In genomic region chr1:165408518-165408917, GRCh38 we compare ENCODE assay signal across 8 cellular contexts. TPM values are rescaled to one million over a fixed set of nuclear protein-coding genes. Genes with fewer than 3 reads are reported as not detected.
DNase-seq lines count a peak whose midpoint lies in the region; ATAC-seq and TF ChIP-seq lines count a peak whose summit lies in the region.

No MANE protein-coding gene starts in this region.

- H4K5ac ChIP-seq in IMR-90 (ENCODE audit: low read depth, low read length), result no peak overlapping the region

- no peak overlapping the region for H3K27ac ChIP-seq in IMR-90 (ENCODE audit: insufficient read depth, low read length)
- no peak overlapping the region for H3K27ac ChIP-seq in left ventricle myocardium inferior (replicated peaks)
- H3K27ac ChIP-seq in CD8-positive, alpha-beta memory T cell (ENCODE audit: low read depth, low read length), result no peak overlapping the region

- WGBS in IMR-90 (ENCODE audit: extremely low coverage in 2 of 2, insufficient read length in 1 of 2), 2 experiments, result 34% methylated on average over 2 of the region's 6 CpGs; no CpG with 5 or more reads in 1 of the 2 experiments

- no peaks in the 10 kb centered on the region for H3K9me3 ChIP-seq in IMR-90 (ENCODE audit: control insufficient read depth, insufficient read depth, low read length)
- H3K9me3 ChIP-seq in left ventricle myocardium inferior (replicated peaks), result no peaks in the 10 kb centered on the region
- no peaks in the 10 kb centered on the region for H3K9me3 ChIP-seq in CD8-positive, alpha-beta memory T cell (ENCODE audit: low read length)

- no peak overlapping the region for H2BK5ac ChIP-seq in IMR-90 (ENCODE audit: low read depth, low read length, poor library complexity, severe bottlenecking)

- CTCF ChIA-PET in IMR-90 (lab: Yijun Ruan, JAX), result no interaction called here
- CTCF ChIA-PET in CD8-positive, alpha-beta memory T cell (lab: Charles Lee), result interaction anchor here (0.9 to 1.2 kb wide), 3 partner anchors 10 to 184 kb away, joined by 3 to 5 read pairs (median 4); no protein-coding TSS in a partner anchor

- no peak for TF ChIP-seq RAD21 in IMR-90 (IDR thresholded peaks at IDR 0.05; ENCODE audit: low read length)

- no peak overlapping the region for H2AFZ ChIP-seq in IMR-90 (replicated peaks; ENCODE audit: low read length, poor library complexity)

- no peak overlapping the region for H3K4ac ChIP-seq in IMR-90 (ENCODE audit: low read depth, low read length)

- no peak overlapping the region for H2AK5ac ChIP-seq in IMR-90 (ENCODE audit: low read depth, low read length)

- peaks cover 0 to 2% (median 0%) of the 10 kb centered on the region in 3 donors for H3K4me1 Mint-ChIP-seq in CD8-positive, alpha-beta memory T cell
- H3K4me1 Mint-ChIP-seq in mesothelial cell of epicardium, result no peaks in the 10 kb centered on the region

- no peak overlapping the region for H4K91ac ChIP-seq in IMR-90 (ENCODE audit: insufficient read depth, low read depth, low read length)

- H4K8ac ChIP-seq in IMR-90 (ENCODE audit: low read depth in 2 of 2, low read length in 2 of 2), result no peak overlapping the region

- TF ChIP-seq CTCF in IMR-90 (conservative IDR thresholded peaks at IDR 0.05; ENCODE audit: low read depth, low read length) (peak; percentile 19; the same call in 1 of the 2 replicates), left ventricle myocardium inferior (IDR thresholded peaks at IDR 0.05; ENCODE audit: borderline replicate concordance) (peak; percentile 61), mesothelial cell of epicardium (IDR thresholded peaks at IDR 0.05; ENCODE audit: unreplicated experiment) (no peak)

- H2AK9ac ChIP-seq in IMR-90 (replicated peaks; ENCODE audit: low read depth, low read length, poor library complexity), result no peak overlapping the region

- in situ Hi-C loops in IMR-90 (cut with MboI; ENCODE audit: low sequenced_read_pairs), result no loop called here

- H3K27ac Mint-ChIP-seq in CD8-positive, alpha-beta memory T cell, result no peak overlapping the region
- no peak overlapping the region for H3K27ac Mint-ChIP-seq in mesothelial cell of epicardium

- no peak overlapping the region for H2BK15ac ChIP-seq in IMR-90 (ENCODE audit: low read depth, low read length)

- H3K4me1 ChIP-seq in IMR-90 (ENCODE audit: control insufficient read depth, insufficient read depth, low read length) (no peaks in the 10 kb centered on the region), left ventricle myocardium inferior (peaks cover 25% of the 10 kb centered on the region)
- no peaks in the 10 kb centered on the region for H3K4me1 ChIP-seq in CD8-positive, alpha-beta memory T cell (ENCODE audit: insufficient read depth, low read length)

- no peak overlapping the region for H2BK120ac ChIP-seq in IMR-90 (ENCODE audit: low read depth, low read length)

- no peak overlapping the region for H3K4me3 Mint-ChIP-seq in CD8-positive, alpha-beta memory T cell
- no peak overlapping the region for H3K4me3 Mint-ChIP-seq in mesothelial cell of epicardium

- peaks cover 0 to 2% (median 0%) of the 10 kb centered on the region in 5 donors for H3K9me3 Mint-ChIP-seq in CD8-positive, alpha-beta memory T cell
- no peaks in the 10 kb centered on the region for H3K9me3 Mint-ChIP-seq in mesothelial cell of epicardium

- no peak overlapping the region for H3K18ac ChIP-seq in IMR-90 (ENCODE audit: low read depth, low read length)

- H3K4me2 ChIP-seq in IMR-90 (ENCODE audit: low read depth, low read length), result no peak overlapping the region

- H2BK20ac ChIP-seq in IMR-90 (ENCODE audit: low read depth, low read length), result no peak overlapping the region

- H3K56ac ChIP-seq in IMR-90 (ENCODE audit: extremely low read depth, insufficient read depth, low read length), result no peak overlapping the region

- no peak overlapping the region for H3K4me3 ChIP-seq in IMR-90 (ENCODE audit: insufficient read depth, low read depth, low read length)
- no peak overlapping the region for H3K4me3 ChIP-seq in left ventricle myocardium inferior
- H3K4me3 ChIP-seq in CD8-positive, alpha-beta memory T cell (ENCODE audit: low read length), result no peak overlapping the region

- no peaks in the 10 kb centered on the region for H3K36me3 Mint-ChIP-seq in CD8-positive, alpha-beta memory T cell
- no peaks in the 10 kb centered on the region for H3K36me3 Mint-ChIP-seq in mesothelial cell of epicardium

- no peak for ATAC-seq in IMR-90 (ENCODE audit: low read depth)
- no peak for ATAC-seq in GM21360 (IDR thresholded peaks at IDR 0.05; ENCODE audit: unreplicated experiment)

- DNase-seq in ELF-1 (ENCODE audit: low read depth, low spot score), result peak; percentile 65
- peak; percentile 37 for DNase-seq in IMR-90
- peak; percentile 81 for DNase-seq in RPMI7951 (ENCODE audit: low read depth)
- no peak for DNase-seq in left ventricle myocardium inferior
- no peak for DNase-seq in CD8-positive, alpha-beta memory T cell
- no peak for DNase-seq in activated effector memory CD4-positive, alpha-beta T cell treated with anti-CD3 and anti-CD28 coated beads, Interleukin-2, amount 50 U/mL, for 16 hours
- DNase-seq in mesothelial cell of epicardium (ENCODE audit: low spot score in 2 of 2, unreplicated experiment in 2 of 2), result no peak

- POLR2A ChIA-PET in IMR-90 (lab: Charles Lee; ENCODE audit: unreplicated experiment), result no interaction called here
- POLR2A ChIA-PET in CD8-positive, alpha-beta memory T cell (lab: Charles Lee), result no interaction called here

- H3K27me3 ChIP-seq in IMR-90 (ENCODE audit: control insufficient read depth, insufficient read depth, low read length), result no peaks in the 10 kb centered on the region
- H3K27me3 ChIP-seq in left ventricle myocardium inferior (ENCODE audit: low read depth), result peaks cover 29% of the 10 kb centered on the region
- no peaks in the 10 kb centered on the region for H3K27me3 ChIP-seq in CD8-positive, alpha-beta memory T cell (ENCODE audit: insufficient read depth, low read length, poor library complexity, severe bottlenecking)

- H3K14ac ChIP-seq in IMR-90 (replicated peaks; ENCODE audit: low read depth, low read length), result no peak overlapping the region

- TF ChIP-seq POLR2A in IMR-90 (IDR thresholded peaks at IDR 0.05; ENCODE audit: low read depth, low read length), result no peak

- H3K23ac ChIP-seq in IMR-90 (ENCODE audit: low read depth, low read length), result no peak overlapping the region

- dilution Hi-C loops in IMR-90 (cut with HindIII; ENCODE audit: low sequenced_read_pairs, unreplicated experiment), result no loop called here

- peaks cover 12 to 38% of the 10 kb centered on the region in 2 donors for H3K27me3 Mint-ChIP-seq in CD8-positive, alpha-beta memory T cell
- peaks cover 3% of the 10 kb centered on the region for H3K27me3 Mint-ChIP-seq in mesothelial cell of epicardium (ENCODE audit: low read depth)

- intact Hi-C loops in IMR-90 (cut with micrococcal nuclease), result no loop called here
- intact Hi-C loops in left ventricle myocardium inferior (cut with micrococcal nuclease), result loop anchor here (5.0 kb wide), 1 partner anchor 184 kb away; no protein-coding TSS in a partner anchor

- H4K20me1 ChIP-seq in IMR-90 (ENCODE audit: insufficient read depth, low read length), result no peaks in the 10 kb centered on the region

- H3K9ac ChIP-seq in IMR-90 (ENCODE audit: low read depth, low read length), result no peak overlapping the region

- no peaks in the 10 kb centered on the region for H3K79me1 ChIP-seq in IMR-90 (ENCODE audit: low read depth in 1 of 2, low read length in 2 of 2)

- H3K9me1 ChIP-seq in IMR-90 (ENCODE audit: insufficient read depth, low read length), result no peaks in the 10 kb centered on the region

- no TSS peak for BruUV-seq in IMR-90 (replicated peaks; lab: Mats Ljungman, UMichigan)

- H3K36me3 ChIP-seq in IMR-90 (ENCODE audit: control insufficient read depth, insufficient read depth, low read length), result no peaks in the 10 kb centered on the region
- H3K36me3 ChIP-seq in left ventricle myocardium inferior, result no peaks in the 10 kb centered on the region
- no peaks in the 10 kb centered on the region for H3K36me3 ChIP-seq in CD8-positive, alpha-beta memory T cell (ENCODE audit: insufficient read depth, low read length)

TF ChIP-seq in IMR-90, 13 proteins besides CTCF, POLR2A, EP300 and RAD21:
- TF ChIP-seq BHLHE40 (IDR thresholded peaks at IDR 0.05; ENCODE audit: low read depth, low read length) (no peak), SMC3 (IDR thresholded peaks at IDR 0.05; ENCODE audit: low read depth, low read length) (peak; percentile 25; the same call in 1 of the 2 replicates)

RNA-seq across cellular contexts. Expression of gene RXRG, which starts 36.4 kb away (rescaled TPM):
- total RNA-seq in IMR-90 (2012; rRNA removed), result not detected in 2 replicates
- polyA plus RNA-seq in IMR-90 (2012; rRNA removed), result not detected in 2 replicates
- polyA plus RNA-seq in IMR-90 (2012; cell fraction: cytosol; rRNA removed), result not detected in 2 replicates
- not detected in 2 replicates for polyA plus RNA-seq in IMR-90 (2012; cell fraction: nucleus; rRNA removed; ENCODE audit: low replicate concordance)
- total RNA-seq in RPMI7951 (2014; rRNA removed; shearing (Covaris generic)), result 0.39 and 0.96 TPM in 2 replicates
- total RNA-seq in left ventricle myocardium inferior, result 9.3 TPM
- total RNA-seq in CD8-positive, alpha-beta memory T cell, result not detected
- not detected for polyA plus RNA-seq in CD8-positive, alpha-beta memory T cell
- total RNA-seq in mesothelial cell of epicardium, result 0.99 to 1.1 TPM (median 1.0 TPM) in 3 replicates

RNA-seq across cellular contexts. Expression of gene LMX1A, which starts 52.0 kb away (rescaled TPM):
- total RNA-seq in IMR-90 (2012; rRNA removed), result not detected in 2 replicates
- polyA plus RNA-seq in IMR-90 (2012; rRNA removed), result not detected in 2 replicates
- polyA plus RNA-seq in IMR-90 (2012; cell fraction: cytosol; rRNA removed), result not detected in 2 replicates
- not detected in 2 replicates for polyA plus RNA-seq in IMR-90 (2012; cell fraction: nucleus; rRNA removed; ENCODE audit: low replicate concordance)
- total RNA-seq in RPMI7951 (2014; rRNA removed; shearing (Covaris generic)), result not detected in 2 replicates
- 0.11 TPM for total RNA-seq in left ventricle myocardium inferior
- total RNA-seq in CD8-positive, alpha-beta memory T cell, result not detected
- not detected for polyA plus RNA-seq in CD8-positive, alpha-beta memory T cell
- total RNA-seq in mesothelial cell of epicardium, result 0.18 TPM in 1 of 3 replicates, not detected in the others

Comparison
In these comparisons a context has a peak if more than half of its experiments do, and no peak if none do; other contexts are left out.
1. DNase-seq: peak in ELF-1 (single experiment), IMR-90 (single experiment) and RPMI7951 (single experiment); none in left ventricle myocardium inferior (single experiment), CD8-positive, alpha-beta memory T cell (0 of 5), activated effector memory CD4-positive, alpha-beta T cell treated with anti-CD3 and anti-CD28 coated beads, Interleukin-2, amount 50 U/mL, for 16 hours (single experiment) and mesothelial cell of epicardium (0 of 2).